ENCODE assay signal across 29 cellular contexts in genomic region chr17:12386240-12386639, GRCh38.
DNase-seq lines count a peak whose midpoint lies in the region; ATAC-seq and TF ChIP-seq lines count a peak whose summit lies in the region.
"Had no signal": no experiment of that assay in that cellular context is flagged by ENCODE, and none has a peak within 500 bp of the region (broad histone marks: within the 10 kb centered on the region; RNA-seq: fewer than 3 reads in every experiment).

No MANE protein-coding gene starts in this region.

- H3K27ac Mint-ChIP-seq in HFFc6 = peak overlapping the region; percentile 8; the same call in 1 of the 2 replicates
- peak overlapping the region; percentile 65 for H3K27ac Mint-ChIP-seq in chondrocyte (ENCODE audit: unreplicated experiment)
- H3K27ac Mint-ChIP-seq: activated naive CD8-positive, alpha-beta T cell treated with anti-CD3 and anti-CD28 coated beads, Interleukin-2, amount 50 U/mL, for 24 hours; brain; IgD-negative memory B cell; natural killer cell had no signal

- intact Hi-C loops in head of caudate nucleus (cut with DNase I) = no loop called here

- H3K27me3 Mint-ChIP-seq in HFFc6 (ENCODE audit: insufficient read depth) = no peaks in the 10 kb centered on the region
- H3K27me3 Mint-ChIP-seq in chondrocyte (ENCODE audit: low read depth) = no peaks in the 10 kb centered on the region
- H3K27me3 Mint-ChIP-seq: activated naive CD8-positive, alpha-beta T cell treated with anti-CD3 and anti-CD28 coated beads, Interleukin-2, amount 50 U/mL, for 24 hours had no signal

- H3K4me3 Mint-ChIP-seq in HFFc6 (no peak overlapping the region), chondrocyte (ENCODE audit: unreplicated experiment) (no peak overlapping the region)
- H3K4me3 Mint-ChIP-seq: activated naive CD8-positive, alpha-beta T cell treated with anti-CD3 and anti-CD28 coated beads, Interleukin-2, amount 50 U/mL, for 24 hours; activated T-cell treated with anti-CD3 and anti-CD28 coated beads, Interleukin-2, amount 50 U/mL, for 4 hours; brain; IgD-negative memory B cell; natural killer cell had no signal

- TF ChIP-seq CTCF in AG10803 (conservative IDR thresholded peaks at IDR 0.05; ENCODE audit: low read length) = no peak
- TF ChIP-seq CTCF in HFFc6 (IDR thresholded peaks at IDR 0.05) = no peak
- no peak for TF ChIP-seq CTCF in chondrocyte (IDR thresholded peaks at IDR 0.05)
- TF ChIP-seq CTCF in foreskin fibroblast (IDR thresholded peaks at IDR 0.05; ENCODE audit: low read depth, low read length) = no peak

- H3K9me3 Mint-ChIP-seq in HFFc6 = no peaks in the 10 kb centered on the region
- no peaks in the 10 kb centered on the region for H3K9me3 Mint-ChIP-seq in chondrocyte (ENCODE audit: low read depth)
- H3K9me3 Mint-ChIP-seq: IgD-negative memory B cell had no signal

- ATAC-seq in HG03095 (IDR thresholded peaks at IDR 0.05; ENCODE audit: unreplicated experiment) (no peak), HG03025 (IDR thresholded peaks at IDR 0.05; ENCODE audit: low FRiP score, unreplicated experiment) (no peak)
- ATAC-seq: activated naive CD8-positive, alpha-beta T cell treated with anti-CD3 and anti-CD28 coated beads, Interleukin-2, amount 50 U/mL, for 24 hours; activated T-cell treated with anti-CD3 and anti-CD28 coated beads, Interleukin-2, amount 50 U/mL, for 4 hours; lower lobe of right lung; natural killer cell; Panc1 had no signal

- H3K4me1 Mint-ChIP-seq in HFFc6 (ENCODE audit: low read depth) (peaks cover 9% of the 10 kb centered on the region), chondrocyte (ENCODE audit: low read depth) (peaks cover 6% of the 10 kb centered on the region)
- H3K4me1 Mint-ChIP-seq: activated naive CD8-positive, alpha-beta T cell treated with anti-CD3 and anti-CD28 coated beads, Interleukin-2, amount 50 U/mL, for 24 hours; brain; IgD-negative memory B cell; natural killer cell had no signal

- H3K36me3 Mint-ChIP-seq in HFFc6 (ENCODE audit: low read depth) (no peaks in the 10 kb centered on the region), chondrocyte (ENCODE audit: low read depth) (no peaks in the 10 kb centered on the region)
- H3K36me3 Mint-ChIP-seq: brain, natural killer cell had no signal

- H3K4me3 ChIP-seq in AG10803 (ENCODE audit: low read length) = no peak overlapping the region
- no peak overlapping the region for H3K4me3 ChIP-seq in foreskin fibroblast (ENCODE audit: low read depth in 1 of 2, low read length in 2 of 2)
- H3K4me3 ChIP-seq: GM23248, lower lobe of right lung had no signal

- DNase-seq in AG10803 (ENCODE audit: low read depth) (peak; percentile 68), HFFc6 (peak; percentile 8), chondrocyte (ENCODE audit: low spot score) (no peak), foreskin fibroblast (peak; percentile 11 to 60), head of caudate nucleus (no peak)
- DNase-seq in stimulated activated CD4-positive, alpha-beta T cell treated with anti-CD3 and anti-CD28 coated beads, Interleukin-2, amount 100 ng/mL, for 48 hours = no peak
- DNase-seq: activated CD4-positive, alpha-beta T cell treated with anti-CD3 and anti-CD28 coated beads, Interleukin-2, amount 50 U/mL, for 1 hour; activated naive CD8-positive, alpha-beta T cell treated with anti-CD3 and anti-CD28 coated beads, Interleukin-2, amount 50 U/mL, for 24 hours; activated T-cell treated with anti-CD3 and anti-CD28 coated beads, Interleukin-2, amount 50 U/mL, for 4 hours; effector CD4-positive, alpha-beta T cell; erythroblast; glutamatergic neuron; GM23248; lower lobe of right lung; natural killer cell; NCI-H1105; NCI-H2029; NCI-H526 treated with DMSO at 0.1 percent for 48 hours; occipital lobe; SHP77; stimulated activated CD4-positive, alpha-beta T cell treated with anti-CD3 and anti-CD28 coated beads, Interleukin-1b, Interleukin-23, amount 100 ng/mL, for 48 hours; SW 1271; T-helper 9 cell; trophoblast cell had no signal

Comparison
In these comparisons a context has a peak if more than half of its experiments do, and no peak if none do; other contexts are left out.
1. DNase-seq: peak in AG10803 (single experiment), HFFc6 (single experiment) and foreskin fibroblast (2 of 2); none in chondrocyte (single experiment), head of caudate nucleus (0 of 42) and stimulated activated CD4-positive, alpha-beta T cell treated with anti-CD3 and anti-CD28 coated beads, Interleukin-2, amount 100 ng/mL, for 48 hours (0 of 2).